In the genomic region with DNA sequence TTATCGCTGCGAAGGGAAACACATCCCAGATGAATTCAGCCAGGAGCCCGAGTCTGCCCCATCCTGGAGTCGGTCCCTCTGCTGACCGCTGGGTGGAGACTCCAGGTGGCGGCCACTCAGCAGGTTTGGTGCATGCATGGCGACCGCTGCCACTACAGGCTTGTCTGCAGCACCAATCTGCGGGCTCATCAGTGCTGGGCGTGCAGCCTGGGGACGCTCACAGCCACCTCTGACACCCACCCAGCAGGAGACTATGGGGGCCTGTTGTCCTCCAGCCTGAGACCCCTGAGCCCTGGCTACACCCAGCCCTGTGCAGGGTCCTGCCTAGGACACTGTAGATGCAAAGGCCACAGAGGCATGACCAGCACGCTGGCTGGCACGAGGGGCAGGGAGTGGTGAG, we compare ENCODE assay signal across 13 cellular contexts. TPM values are rescaled to one million over a fixed set of nuclear protein-coding genes. Genes with fewer than 3 reads are reported as not detected.
DNase-seq lines count a peak whose midpoint lies in the region; ATAC-seq lines count a peak whose summit lies in the region.
"Had no signal": no experiment of that assay in that cellular context is flagged by ENCODE, and none has a peak within 500 bp of the region (broad histone marks: within the 10 kb centered on the region; RNA-seq: fewer than 3 reads in every experiment).

No MANE protein-coding gene starts in this region.

- H3K4me3 Mint-ChIP-seq in T-helper 17 cell = no peak overlapping the region
- H3K4me3 Mint-ChIP-seq: naive thymus-derived CD4-positive, alpha-beta T cell had no signal

- peaks cover 33% of the 10 kb centered on the region for H3K27me3 Mint-ChIP-seq in T-helper 17 cell

- peaks cover 73% of the 10 kb centered on the region for H3K4me1 ChIP-seq in BLaER1

- H4K20me1 ChIP-seq in BLaER1 = peaks cover 14% of the 10 kb centered on the region; the same call in 1 of the 2 replicates

- H3K27ac Mint-ChIP-seq in T-helper 17 cell = peak overlapping the region; percentile 47
- H3K27ac Mint-ChIP-seq: naive thymus-derived CD4-positive, alpha-beta T cell had no signal

- no peak overlapping the region for H3K27ac ChIP-seq in BLaER1
- H3K27ac ChIP-seq: epithelial cell of prostate had no signal

- no peaks in the 10 kb centered on the region for H3K4me1 Mint-ChIP-seq in T-helper 17 cell

- H3K9ac ChIP-seq in BLaER1 = no peak overlapping the region

- DNase-seq in HT-29 (ENCODE audit: low spot score) (peak; percentile 85), T-helper 17 cell (no peak), left lobe of liver (ENCODE audit: low spot score) (no peak), NCI-H1105 treated with DMSO at 0.1 percent for 48 hours (lab: John Stamatoyannopoulos, UW) (no peak), hepatic stellate cell (ENCODE audit: low spot score) (no peak)
- DNase-seq: MV-4-11; naive thymus-derived CD4-positive, alpha-beta T cell; stimulated activated CD4-positive, alpha-beta T cell treated with anti-CD3 and anti-CD28 coated beads, Interleukin-12 subunit alpha, Interleukin-12 subunit beta, amount 100 ng/mL, for 4 hours; stimulated activated CD8-positive, alpha-beta memory T cell treated with anti-CD3 and anti-CD28 coated beads, Interleukin-4, amount 100 ng/mL, for 48 hours had no signal

- H3K9me3 ChIP-seq in BLaER1 (no peaks in the 10 kb centered on the region), T-helper 17 cell (ENCODE audit: control insufficient read depth, low read length, poor library complexity, severe bottlenecking) (no peaks in the 10 kb centered on the region)

- H3K36me3 ChIP-seq in BLaER1 = no peaks in the 10 kb centered on the region

- no peaks in the 10 kb centered on the region for H3K36me3 Mint-ChIP-seq in T-helper 17 cell (ENCODE audit: low read depth)
- H3K36me3 Mint-ChIP-seq: naive thymus-derived CD4-positive, alpha-beta T cell had no signal

- ATAC-seq in T-helper 17 cell = no peak
- peak; percentile 64 for ATAC-seq in left lobe of liver
- ATAC-seq in HG02571 (IDR thresholded peaks at IDR 0.05; ENCODE audit: unreplicated experiment) = no peak
- ATAC-seq in HG02870 (IDR thresholded peaks at IDR 0.05; ENCODE audit: unreplicated experiment) = no peak
- ATAC-seq: naive thymus-derived CD4-positive, alpha-beta T cell had no signal

- 0 out of 2 replicates have a peak, but pooled peaks cover 9% of the 10 kb centered on the region for H3K27me3 ChIP-seq in BLaER1

- H3K4me2 ChIP-seq in BLaER1 = peak overlapping the region; percentile 5; the same call in 1 of the 2 replicates

- H3K4me3 ChIP-seq in BLaER1 = no peak overlapping the region

RNA-seq across cellular contexts. Expression of a gene that starts 40.5 kb away (rescaled TPM):
- total RNA-seq in HT-29 (2014; rRNA removed; shearing (Covaris generic)) = 0.05 and 0.13 TPM in 2 replicates
- total RNA-seq in T-helper 17 cell (not detected), left lobe of liver (0.48 TPM)
- total RNA-seq: naive thymus-derived CD4-positive, alpha-beta T cell had no signal
